In the genomic region with DNA sequence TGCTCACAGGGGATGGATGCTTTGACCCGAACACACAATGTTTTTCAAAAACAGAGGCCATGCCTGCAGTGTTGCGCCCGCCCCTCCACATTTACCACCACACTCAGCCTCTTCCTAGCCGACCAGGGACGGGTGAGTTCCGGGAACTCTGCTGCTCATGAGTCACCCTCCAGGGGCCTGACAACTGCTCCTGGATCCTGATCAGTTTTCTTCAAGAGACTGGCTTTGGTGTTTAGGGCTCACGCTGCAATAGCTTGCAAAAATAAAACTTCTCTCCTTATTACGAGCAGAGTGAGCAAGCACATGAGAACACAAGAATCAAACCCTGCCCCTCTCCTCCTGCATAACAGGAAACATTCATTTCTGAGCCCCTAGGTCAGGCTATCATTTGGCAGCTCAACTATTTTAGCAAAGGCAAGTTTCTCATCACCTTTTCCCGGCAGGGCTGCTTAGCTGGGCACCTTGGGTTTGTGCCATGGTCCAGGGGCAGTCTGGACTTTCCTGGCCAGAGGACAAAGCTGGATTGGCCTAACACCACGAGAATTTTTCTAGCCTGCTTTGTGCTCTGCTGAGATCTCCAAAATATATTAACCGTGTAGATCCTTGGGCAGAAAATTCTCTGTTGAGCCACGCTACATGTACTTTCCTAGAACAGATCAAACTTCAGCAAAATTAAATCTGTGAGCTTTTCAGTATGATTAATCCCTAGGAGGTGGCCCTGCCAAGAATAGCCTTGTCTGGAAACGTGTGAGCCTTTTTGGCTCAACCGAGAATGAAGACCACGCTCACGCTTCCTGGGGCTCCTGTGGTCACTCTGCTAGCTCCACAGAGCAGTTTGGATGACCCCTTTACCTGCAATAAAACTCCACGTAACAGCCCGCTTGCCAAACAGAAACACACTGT, we compare ENCODE assay signal across 1 cellular context.
TF ChIP-seq lines count a peak whose summit lies in the region.

No MANE protein-coding gene starts in this region.

TF ChIP-seq in GM23338, 12 proteins besides CTCF, POLR2A, EP300 and RAD21 (continued from another document):
- TF ChIP-seq ZNF462 (CRISPR knock-in tag; IDR thresholded peaks at IDR 0.05) (no peak), NANOG (IDR thresholded peaks at IDR 0.05; ENCODE audit: borderline replicate concordance) (no peak), POLR2AphosphoS5 (IDR thresholded peaks at IDR 0.05; ENCODE audit: low read depth) (no peak), EZH2phosphoT487 (IDR thresholded peaks at IDR 0.05; ENCODE audit: unreplicated experiment) (no peak), STAT1 (IDR thresholded peaks at IDR 0.05; ENCODE audit: unreplicated experiment) (no peak), EZH2 (IDR thresholded peaks at IDR 0.05; ENCODE audit: low read depth, unreplicated experiment) (no peak)
